Comparison of ENCODE assay signal across 8 cellular contexts in the genomic region with DNA sequence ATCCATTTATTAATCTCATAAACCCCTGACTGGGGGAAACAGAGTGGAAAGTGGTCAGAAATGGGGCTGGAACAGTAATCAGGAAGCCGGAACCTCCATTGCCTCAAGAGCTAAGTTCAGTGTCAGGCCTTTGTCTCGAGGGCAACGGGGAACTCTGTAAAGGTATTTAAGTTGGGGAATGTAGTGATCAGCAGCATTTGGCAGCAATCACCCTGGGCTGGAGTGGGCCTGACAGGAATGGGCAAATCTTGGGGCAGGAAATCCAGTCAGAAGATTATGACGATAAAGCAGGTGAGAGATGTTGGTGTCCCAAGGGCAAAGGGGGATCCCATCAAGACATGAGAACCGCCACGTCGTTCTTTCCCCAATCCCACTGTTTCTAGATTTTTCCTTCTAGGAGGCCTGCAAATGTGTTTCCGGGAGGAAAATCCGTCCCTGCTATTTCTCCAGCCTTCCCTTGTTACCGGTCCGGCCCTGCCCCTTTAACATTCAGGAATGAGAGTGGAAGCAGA.
DNase-seq lines count a peak whose midpoint lies in the region; ATAC-seq and TF ChIP-seq lines count a peak whose summit lies in the region.

No MANE protein-coding gene starts in this region.

- DNase-seq in CD4-positive, alpha-beta T cell = no peak
- DNase-seq in MCF 10A (ENCODE audit: unreplicated experiment) (no peak), lung (ENCODE audit: low spot score) (peak; percentile 35), upper lobe of left lung (peak in 1 of 2 donors; percentile 52), GF-D8 (lab: John Stamatoyannopoulos, UW) (no peak), AG08396 (ENCODE audit: low spot score) (no peak)

- 21 to 26% methylated on average over 11 of the region's 11 CpGs for WGBS in lung, 2 donors
- WGBS in upper lobe of left lung, 2 donors = 24% methylated on average over 11 of the region's 11 CpGs

- no peak for TF ChIP-seq CTCF in CD4-positive, alpha-beta T cell (IDR thresholded peaks at IDR 0.05)
- no peak for TF ChIP-seq CTCF in Loucy (conservative IDR thresholded peaks at IDR 0.05; ENCODE audit: low read length)
- no peak for TF ChIP-seq CTCF in MCF 10A (IDR thresholded peaks at IDR 0.05; ENCODE audit: unreplicated experiment)
- TF ChIP-seq CTCF in lung (IDR thresholded peaks at IDR 0.05; ENCODE audit: control extremely low read depth, extremely low read depth) = no peak
- TF ChIP-seq CTCF in upper lobe of left lung (IDR thresholded peaks at IDR 0.05) = no peak

- H3K4me2 ChIP-seq in Loucy (ENCODE audit: low read depth, low read length, poor library complexity, severe bottlenecking) = peak overlapping the region; percentile 96

- H2AFZ ChIP-seq in Loucy (ENCODE audit: low read length) = peak overlapping the region; percentile 78; the same call in 1 of the 2 replicates

- peaks cover 9% of the 10 kb centered on the region for H3K79me2 ChIP-seq in Loucy (ENCODE audit: insufficient read depth, low read length)

- H3K27ac Mint-ChIP-seq in CD4-positive, alpha-beta T cell = peak overlapping the region; percentile 77
- peak overlapping the region; percentile 100 for H3K27ac Mint-ChIP-seq in MCF 10A (ENCODE audit: low read depth, unreplicated experiment)

- no peaks in the 10 kb centered on the region for H3K27me3 Mint-ChIP-seq in CD4-positive, alpha-beta T cell
- no peaks in the 10 kb centered on the region for H3K27me3 Mint-ChIP-seq in MCF 10A (ENCODE audit: insufficient read depth, unreplicated experiment)

- H3K36me3 Mint-ChIP-seq in CD4-positive, alpha-beta T cell (ENCODE audit: low read depth) = no peaks in the 10 kb centered on the region
- no peaks in the 10 kb centered on the region for H3K36me3 Mint-ChIP-seq in MCF 10A (ENCODE audit: insufficient read depth, unreplicated experiment)

- H3K9ac ChIP-seq in Loucy (ENCODE audit: low read depth, low read length, poor library complexity, severe bottlenecking) = peak overlapping the region; percentile 100

- H3K4me3 Mint-ChIP-seq in CD4-positive, alpha-beta T cell = peak overlapping the region; percentile 84
- peak overlapping the region; percentile 91 for H3K4me3 Mint-ChIP-seq in MCF 10A (ENCODE audit: unreplicated experiment)

- H3F3A ChIP-seq in Loucy (ENCODE audit: low read depth) = no peaks in the 10 kb centered on the region

- intact Hi-C loops in CD4-positive, alpha-beta T cell (cut with DNase I, micrococcal nuclease) = loop anchor here (2.0 to 10.0 kb wide), 7 partner anchors 132 to 981 kb away; a partner anchor contains a TSS
- intact Hi-C loops in MCF 10A (cut with micrococcal nuclease) = loop anchor here (1.0 kb wide), 1 partner anchor 91 kb away; no protein-coding TSS in a partner anchor

- H3K4me1 ChIP-seq in Loucy (ENCODE audit: insufficient read depth, low read length, poor library complexity, severe bottlenecking) (peaks cover 35% of the 10 kb centered on the region), lung (ENCODE audit: control insufficient read depth in 2 of 2, insufficient read depth in 2 of 2, low read length in 2 of 2) (peaks cover 0 to 2% of the 10 kb centered on the region in 2 donors), upper lobe of left lung (peaks cover 5 to 16% (median 10%) of the 10 kb centered on the region in 4 donors)

- no peaks in the 10 kb centered on the region for H3K9me2 ChIP-seq in Loucy (replicated peaks; ENCODE audit: low read depth, low read length)

- no peak for ATAC-seq in CD4-positive, alpha-beta T cell (ENCODE audit: poor library complexity)
- ATAC-seq in lung (ENCODE audit: insufficient read depth, low FRiP score) (no peak), upper lobe of left lung (ENCODE audit: low FRiP score in 2 of 2) (no peak), GM21737 (IDR thresholded peaks at IDR 0.05; ENCODE audit: unreplicated experiment) (no peak)

- H4K20me1 ChIP-seq in Loucy (ENCODE audit: insufficient read depth, low read length, poor library complexity, severe bottlenecking) = no peaks in the 10 kb centered on the region

- H3K4me3 ChIP-seq in Loucy (ENCODE audit: low read length, poor library complexity, severe bottlenecking) (peak overlapping the region; percentile 97), lung (peak overlapping the region; percentile 33), upper lobe of left lung (peak overlapping the region in 3 of 4 donors; percentile 42 to 54 (median 53))

- H3K9me3 ChIP-seq in CD4-positive, alpha-beta T cell (ENCODE audit: control insufficient read depth, low read length) = no peaks in the 10 kb centered on the region
- H3K9me3 ChIP-seq in Loucy (ENCODE audit: insufficient read depth, low read depth, low read length) (no peaks in the 10 kb centered on the region), lung (ENCODE audit: control insufficient read depth in 2 of 2, insufficient read depth in 1 of 2, low read length in 1 of 2) (no peaks in the 10 kb centered on the region), upper lobe of left lung (no peaks in the 10 kb centered on the region)

- H3K27me3 ChIP-seq in CD4-positive, alpha-beta T cell (ENCODE audit: control insufficient read depth, insufficient read depth, low read length) = no peaks in the 10 kb centered on the region
- H3K27me3 ChIP-seq in Loucy (ENCODE audit: insufficient read depth, low read length, poor library complexity, severe bottlenecking) (no peaks in the 10 kb centered on the region), lung (ENCODE audit: control insufficient read depth, insufficient read depth) (no peaks in the 10 kb centered on the region), upper lobe of left lung (no peaks in the 10 kb centered on the region)

- no peak for TF ChIP-seq POLR2A in upper lobe of left lung (IDR thresholded peaks at IDR 0.05)

- CTCF ChIA-PET in CD4-positive, alpha-beta T cell (lab: Charles Lee) = no interaction called here
- CTCF ChIA-PET in MCF 10A (lab: Yijun Ruan, JAX) = interaction anchor here (0.7 to 1.4 kb wide), 3 partner anchors 12 to 102 kb away, joined by 3 to 6 read pairs (median 4); no protein-coding TSS in a partner anchor

- H3K9me3 Mint-ChIP-seq in CD4-positive, alpha-beta T cell = no peaks in the 10 kb centered on the region
- peaks cover 2% of the 10 kb centered on the region for H3K9me3 Mint-ChIP-seq in MCF 10A (ENCODE audit: unreplicated experiment)

- peak in 1 of 4 donors; percentile 33 for TF ChIP-seq EP300 in upper lobe of left lung (IDR thresholded peaks at IDR 0.05)

- peaks cover 16% of the 10 kb centered on the region for H3K4me1 Mint-ChIP-seq in CD4-positive, alpha-beta T cell (ENCODE audit: low read depth)
- H3K4me1 Mint-ChIP-seq in MCF 10A (ENCODE audit: insufficient read depth, unreplicated experiment) = peaks cover 14% of the 10 kb centered on the region

- POLR2A ChIA-PET in CD4-positive, alpha-beta T cell (lab: Charles Lee) = interaction anchor here (0.6 to 3.2 kb wide), 4 partner anchors 24 to 434 kb away, joined by 3 to 12 read pairs (median 5); no protein-coding TSS in a partner anchor
- POLR2A ChIA-PET in MCF 10A (lab: Yijun Ruan, JAX) = interaction anchor here (0.6 to 6.9 kb wide), 28 partner anchors 11 to 1086 kb away, joined by 3 to 110 read pairs (median 4); no protein-coding TSS in a partner anchor

- BruUV-seq in MCF 10A (replicated peaks; lab: Mats Ljungman, UMichigan) = TSS peak; percentile 87

- peak overlapping the region; percentile 39 for H3K27ac ChIP-seq in CD4-positive, alpha-beta T cell (ENCODE audit: low read depth, low read length)
- H3K27ac ChIP-seq in lung (ENCODE audit: low read depth in 1 of 2, low read length in 1 of 2) (peak overlapping the region; percentile 95 to 98), upper lobe of left lung (peak overlapping the region; percentile 85 to 97 (median 94))

- H3K36me3 ChIP-seq in Loucy (ENCODE audit: insufficient read depth, low read length) (no peaks in the 10 kb centered on the region), lung (ENCODE audit: control insufficient read depth in 2 of 2, insufficient read depth in 2 of 2, low read length in 2 of 2) (no peaks in the 10 kb centered on the region), upper lobe of left lung (no peaks in the 10 kb centered on the region)

Comparison
In these comparisons a context has a peak if more than half of its experiments do, and no peak if none do; other contexts are left out.
1. H3K27ac ChIP-seq: peak in every context shown above with its lines; median percentile 96 in lung; 94 in upper lobe of left lung; 39 in CD4-positive, alpha-beta T cell.
2. H3K4me3 ChIP-seq: peak in every context shown above with its lines; median percentile 97 in Loucy; 53 in upper lobe of left lung; 33 in lung.